Comparison of ENCODE assay signal across 1 cellular context in genomic region chr21:39319814-39320332, GRCh38.
TF ChIP-seq lines count a peak whose summit lies in the region.

No MANE protein-coding gene starts in this region.

TF ChIP-seq in IMR-90, 13 proteins besides CTCF, POLR2A, EP300 and RAD21:
- TF ChIP-seq BHLHE40 (IDR thresholded peaks at IDR 0.05; ENCODE audit: low read depth, low read length) (no peak), ELK1 (IDR thresholded peaks at IDR 0.05; ENCODE audit: borderline replicate concordance, low read depth, low read length) (no peak), NFE2L2 (IDR thresholded peaks at IDR 0.05; ENCODE audit: low read depth, low read length) (peak; percentile 78; the same call in 1 of the 2 replicates), CEBPB (IDR thresholded peaks at IDR 0.05; ENCODE audit: low read depth, low read length) (no peak), SMC3 (IDR thresholded peaks at IDR 0.05; ENCODE audit: low read depth, low read length) (no peak)
